Comparison of ENCODE assay signal across 22 cellular contexts in the genomic region with DNA sequence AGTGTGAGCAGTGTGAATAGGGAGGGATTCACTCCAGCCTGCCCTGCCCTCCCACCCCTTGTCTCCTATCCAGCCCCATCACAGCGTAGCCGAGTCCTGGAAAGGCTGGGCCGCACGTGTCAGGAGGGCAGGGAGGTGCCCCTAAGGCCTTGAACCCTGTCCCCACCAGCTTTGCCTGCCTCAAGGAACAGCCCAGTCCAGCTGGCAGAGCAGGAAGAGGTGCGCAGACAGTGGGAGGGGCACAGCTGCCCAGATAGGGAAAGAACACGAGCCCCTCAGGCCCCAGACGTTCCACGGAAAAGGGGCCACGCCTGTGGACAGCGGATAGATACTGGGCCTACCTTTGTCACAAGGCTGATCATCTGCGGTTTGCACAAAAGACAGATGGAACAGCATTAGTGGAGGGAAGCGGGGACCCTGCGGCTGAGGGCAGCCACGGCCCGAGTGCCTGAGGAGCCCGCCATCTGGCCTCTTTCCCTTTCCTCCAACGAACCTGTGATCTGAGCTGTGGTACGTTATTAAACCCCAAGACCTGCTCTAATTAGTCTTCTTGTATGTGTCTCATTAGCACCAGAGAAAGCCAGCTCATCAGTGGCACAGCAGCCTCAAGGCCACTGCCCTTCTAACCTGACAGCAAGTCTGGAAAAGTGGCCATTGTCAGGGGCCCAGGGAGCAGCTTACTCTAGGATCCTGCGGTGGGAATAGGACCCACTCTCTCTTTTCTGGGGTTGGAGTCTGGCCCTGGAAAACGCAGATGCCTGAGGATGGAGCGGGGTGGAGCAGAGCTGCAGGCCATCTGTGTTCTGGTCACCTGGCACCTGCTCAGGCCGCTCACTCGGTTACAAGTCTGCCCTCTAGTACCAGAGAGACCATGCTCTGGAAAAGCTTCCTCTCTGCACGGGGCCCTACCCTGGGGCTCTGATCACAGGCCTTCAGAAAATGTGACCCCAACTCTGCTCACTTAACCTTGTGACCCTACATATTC. TPM values are rescaled to one million over a fixed set of nuclear protein-coding genes. Genes with fewer than 3 reads are reported as not detected.
DNase-seq lines count a peak whose midpoint lies in the region; ATAC-seq and TF ChIP-seq lines count a peak whose summit lies in the region.
"Had no signal": no experiment of that assay in that cellular context is flagged by ENCODE, and none has a peak within 500 bp of the region (broad histone marks: within the 10 kb centered on the region; RNA-seq: fewer than 3 reads in every experiment).

No MANE protein-coding gene starts in this region.

- no peak overlapping the region for H2BK15ac ChIP-seq in neuronal stem cell (ENCODE audit: low read length)

- no TSS peak for BruUV-seq in A673 (replicated peaks; lab: Mats Ljungman, UMichigan)

- H2AFZ ChIP-seq in neuronal stem cell (ENCODE audit: low read length), result no peak overlapping the region

- H3K27me3 ChIP-seq in heart left ventricle, result no peaks in the 10 kb centered on the region
- H3K27me3 ChIP-seq in neuronal stem cell (ENCODE audit: control insufficient read depth in 3 of 3, insufficient read depth in 3 of 3, low read depth in 1 of 3, low read length in 3 of 3), result no peaks in the 10 kb centered on the region
- no peaks in the 10 kb centered on the region for H3K27me3 ChIP-seq in A673 (replicated peaks; ENCODE audit: insufficient read depth, low read depth, low read length, poor library complexity)
- H3K27me3 ChIP-seq: BLaER1 had no signal

- peak overlapping the region; percentile 79 for H3K9ac ChIP-seq in neuronal stem cell (ENCODE audit: low read depth, low read length, poor library complexity)
- H3K9ac ChIP-seq: BLaER1 had no signal

- H3K27ac ChIP-seq in heart left ventricle, result peak overlapping the region in 6 of 12 donors; percentile 7 to 66 (median 24)
- H3K27ac ChIP-seq in coronary artery, result no peak overlapping the region
- no peak overlapping the region for H3K27ac ChIP-seq in neuronal stem cell (replicated peaks; ENCODE audit: low read length)
- H3K27ac ChIP-seq in A673 (ENCODE audit: low read depth, low read length, poor library complexity, severe bottlenecking), result no peak overlapping the region
- H3K27ac ChIP-seq: BLaER1, SK-N-MC had no signal

- CTCF ChIA-PET in A673 (lab: Charles Lee), result interaction anchor here (0.6 kb wide), 2 partner anchors 307 to 430 kb away, joined by 3 to 11 read pairs; a partner anchor contains a TSS

- no peak overlapping the region for H3K4ac ChIP-seq in neuronal stem cell (ENCODE audit: low read length)

- no peak overlapping the region for H3K4me2 ChIP-seq in neuronal stem cell (ENCODE audit: insufficient read depth, low read length, poor library complexity, severe bottlenecking)
- H3K4me2 ChIP-seq: A549, BLaER1 had no signal

- H3K18ac ChIP-seq in neuronal stem cell (ENCODE audit: low read length), result peak overlapping the region; percentile 36

- H3K4me3 ChIP-seq in heart left ventricle (no peak overlapping the region), coronary artery (no peak overlapping the region), neuronal stem cell (ENCODE audit: low read length in 2 of 2) (no peak overlapping the region), A673 (ENCODE audit: low read depth, low read length, poor library complexity, severe bottlenecking) (no peak overlapping the region)
- H3K4me3 ChIP-seq: A549, BLaER1, SK-N-MC had no signal

- WGBS in heart left ventricle, 4 donors, result 85 to 91% (median 90%) methylated on average over 20 to 24 of the region's 24 CpGs
- WGBS in neuronal stem cell (ENCODE audit: extremely low coverage in 2 of 2, insufficient read length in 2 of 2, insufficient replicate concordance in 1 of 2), 2 donors, result no CpG with 5 or more reads among the region's 24 CpGs

- H4K8ac ChIP-seq in neuronal stem cell (ENCODE audit: low read depth, low read length), result no peak overlapping the region

- peak overlapping the region; percentile 75 for H2BK12ac ChIP-seq in neuronal stem cell (ENCODE audit: low read length)

- DNase-seq in heart left ventricle (no peak), Right ventricle myocardium superior (no peak), NCI-H82 (lab: John Stamatoyannopoulos, UW) (peak; percentile 86), coronary artery (ENCODE audit: low spot score) (peak; percentile 22), neuronal stem cell (ENCODE audit: low spot score) (no peak), A673 (ENCODE audit: low spot score) (no peak)
- DNase-seq: CD4-positive, alpha-beta memory T cell; DMS53; EL; GOT3; KG1; NCI-H1417; NCI-H187; NCI-H345; NCI-H69; NK-92 treated with Interleukin-12 subunit alpha and Interleukin-12 subunit beta, amount 100 ng/mL, for 24 hours; SHP77 had no signal

- H2AK5ac ChIP-seq in neuronal stem cell (ENCODE audit: low read depth, low read length), result no peak overlapping the region

- no peak overlapping the region for H2BK120ac ChIP-seq in neuronal stem cell (ENCODE audit: low read depth, low read length)

- H3K79me1 ChIP-seq in neuronal stem cell (ENCODE audit: low read depth, low read length), result peaks cover 3% of the 10 kb centered on the region

- no peak overlapping the region for H2BK5ac ChIP-seq in neuronal stem cell (ENCODE audit: low read length)

- ATAC-seq in heart left ventricle, result peak in 3 of 4 donors; percentile 2 to 18 (median 2)
- ATAC-seq in Right ventricle myocardium superior (ENCODE audit: poor library complexity), result no peak
- ATAC-seq in GM18519 (IDR thresholded peaks at IDR 0.05; ENCODE audit: low FRiP score, unreplicated experiment), result no peak
- no peak for ATAC-seq in HG03460 (IDR thresholded peaks at IDR 0.05; ENCODE audit: unreplicated experiment)

- intact Hi-C loops in heart left ventricle (cut with DNase I) (no loop called here), Right ventricle myocardium superior (cut with DNase I) (no loop called here), A673 (cut with micrococcal nuclease; ENCODE audit: unreplicated experiment) (no loop called here)

- H3K4me1 ChIP-seq in heart left ventricle (peaks cover 0 to 22% (median 3%) of the 10 kb centered on the region in 12 donors), neuronal stem cell (ENCODE audit: control insufficient read depth in 2 of 2, insufficient read depth in 1 of 2, low read depth in 1 of 2, low read length in 2 of 2) (no peaks in the 10 kb centered on the region), A673 (ENCODE audit: insufficient read depth, low read length, poor library complexity, severe bottlenecking) (no peaks in the 10 kb centered on the region)
- H3K4me1 ChIP-seq: BLaER1 had no signal

- TF ChIP-seq CTCF in heart left ventricle (IDR thresholded peaks at IDR 0.05) (no peak), coronary artery (IDR thresholded peaks at IDR 0.05) (no peak), A673 (conservative IDR thresholded peaks at IDR 0.05; ENCODE audit: low read depth, low read length) (no peak)

- H3K36me3 ChIP-seq in heart left ventricle, result peaks cover 3 to 90% (median 55%) of the 10 kb centered on the region in 9 donors
- peaks cover 0 to 10% of the 10 kb centered on the region in 2 donors for H3K36me3 ChIP-seq in neuronal stem cell (replicated peaks in 1 of 2; ENCODE audit: control insufficient read depth in 2 of 2, insufficient read depth in 2 of 2, low read length in 2 of 2)
- H3K36me3 ChIP-seq in A673 (ENCODE audit: insufficient read depth, low read length, poor library complexity, severe bottlenecking), result no peaks in the 10 kb centered on the region

- POLR2A ChIA-PET in A673 (lab: Charles Lee; ENCODE audit: low non-redundant PET), result interaction anchor here (0.5 kb wide), 1 partner anchor 245 kb away, joined by 6 read pairs; no protein-coding TSS in a partner anchor

- H3K14ac ChIP-seq in neuronal stem cell (ENCODE audit: low read length), result no peak overlapping the region

- no peaks in the 10 kb centered on the region for H3K9me3 ChIP-seq in heart left ventricle
- no peaks in the 10 kb centered on the region for H3K9me3 ChIP-seq in neuronal stem cell (replicated peaks in 1 of 2; ENCODE audit: control insufficient read depth in 2 of 2, insufficient read depth in 1 of 2, low read depth in 1 of 2, low read length in 2 of 2)
- no peaks in the 10 kb centered on the region for H3K9me3 ChIP-seq in A673 (ENCODE audit: low read depth, low read length, poor library complexity, severe bottlenecking)
- H3K9me3 ChIP-seq: A549, BLaER1 had no signal

- H4K91ac ChIP-seq in neuronal stem cell (ENCODE audit: low read depth, low read length, poor library complexity), result no peak overlapping the region

- TF ChIP-seq POLR2A in heart left ventricle (IDR thresholded peaks at IDR 0.05), result no peak

- H3K23ac ChIP-seq in neuronal stem cell (ENCODE audit: low read depth, low read length, poor library complexity), result no peak overlapping the region

RNA-seq across cellular contexts. Expression of a gene that starts 16.3 kb away (rescaled TPM):
- total RNA-seq in heart left ventricle (10 to 100 TPM; 13.8 to 70.2 (median 25.3) TPM), Right ventricle myocardium superior (48.5 TPM), A673 (2021) (5.7 and 7.7 TPM in 2 replicates)
- 10 to 100 TPM; 40.0 to 45.4 TPM for polyA plus RNA-seq in heart left ventricle
- polyA plus RNA-seq in neuronal stem cell (2013, experiment 1 of 2), result 5.1 TPM
- 5.9 TPM for polyA plus RNA-seq in neuronal stem cell (2013, experiment 2 of 2)

RNA-seq across cellular contexts. Expression of a gene that starts 30.3 kb away (rescaled TPM):
- 10 to 100 TPM in 7 of 9 donors, 1 to 10 TPM in 2; 7.3 to 85.8 (median 19.9) TPM for total RNA-seq in heart left ventricle
- 10 to 100 TPM; 15.5 to 37.2 TPM for polyA plus RNA-seq in heart left ventricle
- total RNA-seq in Right ventricle myocardium superior, result 17.5 TPM
- polyA plus RNA-seq in neuronal stem cell (2013, experiment 1 of 2), result 0.04 TPM
- 0.03 TPM for polyA plus RNA-seq in neuronal stem cell (2013, experiment 2 of 2)
- not detected in 2 replicates for total RNA-seq in A673 (2021)
- total RNA-seq: CD4-positive, alpha-beta memory T cell had no signal
- polyA plus RNA-seq: A549; CD4-positive, alpha-beta memory T cell had no signal

RNA-seq across cellular contexts. Expression of a gene that starts 36.4 kb away (rescaled TPM):
- under 1 TPM in 2 of 9 donors, not detected in 7; 0.05 to 0.45 TPM for total RNA-seq in heart left ventricle
- polyA plus RNA-seq in heart left ventricle, result not detected
- total RNA-seq in Right ventricle myocardium superior, result not detected
- 0.01 TPM for polyA plus RNA-seq in neuronal stem cell (2013, experiment 1 of 2)
- polyA plus RNA-seq in neuronal stem cell (2013, experiment 2 of 2), result 0.01 TPM
- not detected in 2 replicates for total RNA-seq in A673 (2021)
- total RNA-seq: CD4-positive, alpha-beta memory T cell had no signal
- polyA plus RNA-seq: A549; CD4-positive, alpha-beta memory T cell had no signal

RNA-seq across cellular contexts. Expression of a gene that starts 37.9 kb away (rescaled TPM):
- total RNA-seq in heart left ventricle, result 100 to 1,000 TPM; 210 to 363 (median 267) TPM
- polyA plus RNA-seq in heart left ventricle, result 100 to 1,000 TPM; 208 to 312 TPM
- total RNA-seq in Right ventricle myocardium superior, result 224 TPM
- 35.1 TPM for polyA plus RNA-seq in neuronal stem cell (2013, experiment 1 of 2)
- polyA plus RNA-seq in neuronal stem cell (2013, experiment 2 of 2), result 36.5 TPM
- total RNA-seq in A673 (2021), result 20.4 and 22.9 TPM in 2 replicates

RNA-seq across cellular contexts. Expression of a gene that starts 58.0 kb away (rescaled TPM):
- total RNA-seq in heart left ventricle (not detected), Right ventricle myocardium superior (not detected), A673 (2021) (not detected in 2 replicates)
- polyA plus RNA-seq in heart left ventricle, result not detected
- polyA plus RNA-seq in neuronal stem cell (2013, experiment 1 of 2), result 0.03 TPM
- polyA plus RNA-seq in neuronal stem cell (2013, experiment 2 of 2), result not detected
- total RNA-seq: CD4-positive, alpha-beta memory T cell had no signal
- polyA plus RNA-seq: CD4-positive, alpha-beta memory T cell had no signal

Comparison
In these comparisons a context has a peak if more than half of its experiments do, and no peak if none do; other contexts are left out.
1. ATAC-seq: peak in heart left ventricle (3 of 4); none in Right ventricle myocardium superior (single experiment), GM18519 (single experiment) and HG03460 (single experiment).
2. DNase-seq: peak in NCI-H82 (single experiment) and coronary artery (single experiment); none in heart left ventricle (0 of 5), Right ventricle myocardium superior (single experiment), neuronal stem cell (single experiment) and A673 (single experiment).